8 cellular contexts compared by ENCODE assay signal in the genomic region with DNA sequence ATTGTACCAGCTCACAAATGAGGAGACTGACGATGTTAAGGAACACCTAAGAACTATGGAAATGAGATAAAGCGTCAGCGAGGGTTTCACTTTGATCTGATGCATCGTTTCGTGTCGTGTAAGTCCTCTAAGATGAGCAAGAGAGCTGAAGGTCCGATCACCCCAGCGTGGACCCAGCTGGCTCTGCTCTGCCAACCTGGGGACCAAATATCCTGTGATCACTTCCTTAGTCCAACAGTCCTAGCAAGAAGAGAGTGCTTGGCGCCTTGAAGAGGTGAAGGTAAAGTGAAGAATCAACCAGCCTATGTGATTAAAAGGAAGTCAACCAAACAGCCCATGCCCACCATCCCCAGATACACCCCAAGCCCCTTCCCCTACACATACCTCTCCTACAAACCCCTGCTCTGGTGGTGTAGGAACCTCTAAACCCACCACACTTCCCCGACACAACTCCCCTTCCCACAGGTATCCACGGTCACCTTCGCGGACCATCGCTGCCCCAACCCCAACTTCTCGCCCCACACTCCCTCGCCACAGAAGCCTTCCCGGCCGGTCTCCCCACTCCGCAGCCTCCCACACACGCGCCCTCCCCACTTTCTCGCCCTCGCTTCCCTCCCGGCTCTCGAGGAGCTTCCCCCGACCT. TPM values are rescaled to one million over a fixed set of nuclear protein-coding genes. Genes with fewer than 3 reads are reported as not detected.
DNase-seq lines count a peak whose midpoint lies in the region; ATAC-seq and TF ChIP-seq lines count a peak whose summit lies in the region.

No MANE protein-coding gene starts in this region.

- intact Hi-C loops in activated T-helper 1 cell treated with anti-CD3 and anti-CD28 coated beads, Interleukin-12 subunit alpha, Interleukin-12 subunit beta, Interleukin-2, Interleukin-4 antibody, amounts not matched to agents 30 ng/mL and 10 ng/mL and 1 ng/mL, durations not matched to agents 14 hours and 24 hours and 36 hours (cut with micrococcal nuclease) = loop anchor here (1.0 to 10.0 kb wide), 4 partner anchors 87 to 1307 kb away; a partner anchor contains a TSS
- intact Hi-C loops in psoas muscle (cut with DNase I) = no loop called here

- WGBS in psoas muscle, 3 donors = 0 to 1% (median 1%) methylated on average over 26 of the region's 26 CpGs

- peak overlapping the region; percentile 89 for H3K4me2 ChIP-seq in Loucy (ENCODE audit: low read depth, low read length, poor library complexity, severe bottlenecking)

- no peaks in the 10 kb centered on the region for H3F3A ChIP-seq in Loucy (ENCODE audit: low read depth)

- peaks cover 7% of the 10 kb centered on the region for H3K36me3 Mint-ChIP-seq in activated T-helper 1 cell treated with anti-CD3 and anti-CD28 coated beads, Interleukin-12 subunit alpha, Interleukin-12 subunit beta, Interleukin-2, Interleukin-4 antibody, amounts not matched to agents 30 ng/mL and 10 ng/mL and 1 ng/mL, durations not matched to agents 14 hours and 24 hours and 36 hours (ENCODE audit: low read depth)

- H3K27me3 ChIP-seq in Loucy (ENCODE audit: insufficient read depth, low read length, poor library complexity, severe bottlenecking) (no peaks in the 10 kb centered on the region), psoas muscle (ENCODE audit: insufficient read depth in 3 of 3, low read length in 2 of 3) (no peaks in the 10 kb centered on the region)

- H3K4me3 ChIP-seq in Loucy (ENCODE audit: low read length, poor library complexity, severe bottlenecking) (peak overlapping the region; percentile 79), psoas muscle (peak overlapping the region; percentile 99)

- peak overlapping the region; percentile 98 for H3K27ac Mint-ChIP-seq in activated T-helper 1 cell treated with anti-CD3 and anti-CD28 coated beads, Interleukin-12 subunit alpha, Interleukin-12 subunit beta, Interleukin-2, Interleukin-4 antibody, amounts not matched to agents 30 ng/mL and 10 ng/mL and 1 ng/mL, durations not matched to agents 14 hours and 24 hours and 36 hours

- no peaks in the 10 kb centered on the region for H3K27me3 Mint-ChIP-seq in activated T-helper 1 cell treated with anti-CD3 and anti-CD28 coated beads, Interleukin-12 subunit alpha, Interleukin-12 subunit beta, Interleukin-2, Interleukin-4 antibody, amounts not matched to agents 30 ng/mL and 10 ng/mL and 1 ng/mL, durations not matched to agents 14 hours and 24 hours and 36 hours (ENCODE audit: insufficient read depth)

- H3K79me2 ChIP-seq in Loucy (ENCODE audit: insufficient read depth, low read length) = peaks cover 57% of the 10 kb centered on the region

- peaks cover 4% of the 10 kb centered on the region for H3K9me3 Mint-ChIP-seq in activated T-helper 1 cell treated with anti-CD3 and anti-CD28 coated beads, Interleukin-12 subunit alpha, Interleukin-12 subunit beta, Interleukin-2, Interleukin-4 antibody, amounts not matched to agents 30 ng/mL and 10 ng/mL and 1 ng/mL, durations not matched to agents 14 hours and 24 hours and 36 hours

- H2AFZ ChIP-seq in Loucy (ENCODE audit: low read length) = peak overlapping the region; percentile 76

- peak overlapping the region; percentile 96 for H3K9ac ChIP-seq in Loucy (ENCODE audit: low read depth, low read length, poor library complexity, severe bottlenecking)

- peak; percentile 70 for DNase-seq in activated CD8-positive, alpha-beta memory T cell treated with anti-CD3 and anti-CD28 coated beads for 24 hours
- no peak for DNase-seq in activated CD8-positive, alpha-beta memory T cell treated with anti-CD3 and anti-CD28 coated beads, Interleukin-2, amount 50 U/mL, for 4 hours
- DNase-seq in activated T-helper 1 cell treated with anti-CD3 and anti-CD28 coated beads, Interleukin-12 subunit alpha, Interleukin-12 subunit beta, Interleukin-2, Interleukin-4 antibody, amounts not matched to agents 30 ng/mL and 10 ng/mL and 1 ng/mL, durations not matched to agents 14 hours and 24 hours and 36 hours (ENCODE audit: low spot score) = peak; percentile 33
- DNase-seq in germinal center (ENCODE audit: low spot score) (peak; percentile 24), psoas muscle (no peak), T1000 (lab: John Stamatoyannopoulos, UW) (no peak)

- ATAC-seq in psoas muscle (no peak), HG03095 (IDR thresholded peaks at IDR 0.05; ENCODE audit: unreplicated experiment) (no peak)

- H3K4me1 ChIP-seq in Loucy (ENCODE audit: insufficient read depth, low read length, poor library complexity, severe bottlenecking) (peaks cover 32% of the 10 kb centered on the region), psoas muscle (peaks cover 12% of the 10 kb centered on the region)

- TF ChIP-seq CTCF in Loucy (conservative IDR thresholded peaks at IDR 0.05; ENCODE audit: low read length) (no peak), psoas muscle (IDR thresholded peaks at IDR 0.05) (no peak)

- H3K36me3 ChIP-seq in Loucy (ENCODE audit: insufficient read depth, low read length) (no peaks in the 10 kb centered on the region), psoas muscle (ENCODE audit: insufficient read depth in 1 of 2, low read depth in 1 of 2) (no peaks in the 10 kb centered on the region)

- H3K27ac ChIP-seq in psoas muscle = peak overlapping the region; percentile 96

- peak overlapping the region; percentile 99 for H3K4me3 Mint-ChIP-seq in activated T-helper 1 cell treated with anti-CD3 and anti-CD28 coated beads, Interleukin-12 subunit alpha, Interleukin-12 subunit beta, Interleukin-2, Interleukin-4 antibody, amounts not matched to agents 30 ng/mL and 10 ng/mL and 1 ng/mL, durations not matched to agents 14 hours and 24 hours and 36 hours

- H3K9me3 ChIP-seq in Loucy (ENCODE audit: insufficient read depth, low read depth, low read length) (no peaks in the 10 kb centered on the region), psoas muscle (no peaks in the 10 kb centered on the region)

- H3K9me2 ChIP-seq in Loucy (replicated peaks; ENCODE audit: low read depth, low read length) = no peaks in the 10 kb centered on the region

- H3K4me1 Mint-ChIP-seq in activated T-helper 1 cell treated with anti-CD3 and anti-CD28 coated beads, Interleukin-12 subunit alpha, Interleukin-12 subunit beta, Interleukin-2, Interleukin-4 antibody, amounts not matched to agents 30 ng/mL and 10 ng/mL and 1 ng/mL, durations not matched to agents 14 hours and 24 hours and 36 hours (ENCODE audit: low read depth) = peaks cover 38% of the 10 kb centered on the region

- peaks cover 37% of the 10 kb centered on the region for H4K20me1 ChIP-seq in Loucy (ENCODE audit: insufficient read depth, low read length, poor library complexity, severe bottlenecking)

RNA-seq across cellular contexts. Expression of a gene that starts 0.7 kb away (rescaled TPM):
- 38.9 and 43.6 TPM in 2 replicates for total RNA-seq in activated T-helper 1 cell treated with anti-CD3 and anti-CD28 coated beads, Interleukin-12 subunit alpha, Interleukin-12 subunit beta, Interleukin-2, Interleukin-4 antibody, amounts not matched to agents 30 ng/mL and 10 ng/mL and 1 ng/mL, durations not matched to agents 14 hours and 24 hours and 36 hours
- total RNA-seq in psoas muscle = 10 to 100 TPM; 18.9 to 35.1 (median 24.5) TPM
- 10 to 100 TPM; 12.7 to 31.1 (median 20.1) TPM for polyA plus RNA-seq in psoas muscle

RNA-seq across cellular contexts. Expression of a gene that starts 26.9 kb away (rescaled TPM):
- 19.9 and 22.6 TPM in 2 replicates for total RNA-seq in activated T-helper 1 cell treated with anti-CD3 and anti-CD28 coated beads, Interleukin-12 subunit alpha, Interleukin-12 subunit beta, Interleukin-2, Interleukin-4 antibody, amounts not matched to agents 30 ng/mL and 10 ng/mL and 1 ng/mL, durations not matched to agents 14 hours and 24 hours and 36 hours
- 10 to 100 TPM; 14.1 to 31.7 (median 20.0) TPM for total RNA-seq in psoas muscle
- polyA plus RNA-seq in psoas muscle = 10 to 100 TPM in 1 of 3 donors, 1 to 10 TPM in 2; 5.8 to 10.4 (median 6.1) TPM

Comparison
In these comparisons a context has a peak if more than half of its experiments do, and no peak if none do; other contexts are left out.
1. DNase-seq: peak in activated CD8-positive, alpha-beta memory T cell treated with anti-CD3 and anti-CD28 coated beads for 24 hours (single experiment), activated T-helper 1 cell treated with anti-CD3 and anti-CD28 coated beads, Interleukin-12 subunit alpha, Interleukin-12 subunit beta, Interleukin-2, Interleukin-4 antibody, amounts not matched to agents 30 ng/mL and 10 ng/mL and 1 ng/mL, durations not matched to agents 14 hours and 24 hours and 36 hours (single experiment) and germinal center (single experiment); none in activated CD8-positive, alpha-beta memory T cell treated with anti-CD3 and anti-CD28 coated beads, Interleukin-2, amount 50 U/mL, for 4 hours (single experiment), psoas muscle (0 of 2) and T1000 (single experiment).